Comparison of ENCODE assay signal across 1 cellular context in genomic region chr15:72169236-72169920, GRCh38.
TF ChIP-seq lines count a peak whose summit lies in the region.

No MANE protein-coding gene starts in this region.

TF ChIP-seq in HepG2, 621 proteins besides CTCF, POLR2A, EP300 and RAD21:
- TF ChIP-seq SOX6 (IDR thresholded peaks at IDR 0.05) (no peak), SOX6 (CRISPR knock-in tag; IDR thresholded peaks at IDR 0.05) (no peak), ZNF616 (CRISPR knock-in tag; IDR thresholded peaks at IDR 0.05; ENCODE audit: low read depth) (no peak), ZNF496 (CRISPR knock-in tag; IDR thresholded peaks at IDR 0.05; ENCODE audit: insufficient replicate concordance) (no peak), ZNF253 (CRISPR knock-in tag; IDR thresholded peaks at IDR 0.05; ENCODE audit: borderline replicate concordance) (no peak), AKAP8 (CRISPR knock-in tag; IDR thresholded peaks at IDR 0.05) (no peak), ZNF558 (CRISPR knock-in tag; IDR thresholded peaks at IDR 0.05; ENCODE audit: borderline replicate concordance) (no peak), BORCS8-MEF2B (CRISPR knock-in tag; IDR thresholded peaks at IDR 0.05) (no peak), CBX5 (CRISPR knock-in tag; IDR thresholded peaks at IDR 0.05; ENCODE audit: borderline replicate concordance) (no peak)
- TF ChIP-seq, protein P1, sequence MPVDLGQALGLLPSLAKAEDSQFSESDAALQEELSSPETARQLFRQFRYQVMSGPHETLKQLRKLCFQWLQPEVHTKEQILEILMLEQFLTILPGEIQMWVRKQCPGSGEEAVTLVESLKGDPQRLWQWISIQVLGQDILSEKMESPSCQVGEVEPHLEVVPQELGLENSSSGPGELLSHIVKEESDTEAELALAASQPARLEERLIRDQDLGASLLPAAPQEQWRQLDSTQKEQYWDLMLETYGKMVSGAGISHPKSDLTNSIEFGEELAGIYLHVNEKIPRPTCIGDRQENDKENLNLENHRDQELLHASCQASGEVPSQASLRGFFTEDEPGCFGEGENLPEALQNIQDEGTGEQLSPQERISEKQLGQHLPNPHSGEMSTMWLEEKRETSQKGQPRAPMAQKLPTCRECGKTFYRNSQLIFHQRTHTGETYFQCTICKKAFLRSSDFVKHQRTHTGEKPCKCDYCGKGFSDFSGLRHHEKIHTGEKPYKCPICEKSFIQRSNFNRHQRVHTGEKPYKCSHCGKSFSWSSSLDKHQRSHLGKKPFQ (CRISPR knock-in tag; IDR thresholded peaks at IDR 0.05; ENCODE audit: insufficient replicate concordance), result no peak
